Comparison of ENCODE assay signal across 22 cellular contexts in genomic region chr11:68006606-68007166, GRCh38. TPM values are rescaled to one million over a fixed set of nuclear protein-coding genes. Genes with fewer than 3 reads are reported as not detected.
A peak's percentile ranks its signal among the peaks of the same experiment; 100 is the strongest.
DNase-seq lines count a peak whose midpoint lies in the region; ATAC-seq, FAIRE-seq and TF ChIP-seq lines count a peak whose summit lies in the region.
"Had no signal": no experiment of that assay in that cellular context is flagged by ENCODE, and none has a peak within 500 bp of the region (broad histone marks: within the 10 kb centered on the region; RNA-seq: fewer than 3 reads in every experiment).

No MANE protein-coding gene starts in this region.

- no peaks in the 10 kb centered on the region for H3K79me2 ChIP-seq in KMS-11 (ENCODE audit: insufficient read depth, low read depth)

- peaks cover 61% of the 10 kb centered on the region for H3K4me1 ChIP-seq in A549
- H3K4me1 ChIP-seq in KMS-11 (ENCODE audit: low read depth, poor library complexity, severe bottlenecking), result peaks cover 75% of the 10 kb centered on the region
- peaks cover 45% of the 10 kb centered on the region for H3K4me1 ChIP-seq in mucosa of descending colon (ENCODE audit: low read depth)

- H2AFZ ChIP-seq in KMS-11 (ENCODE audit: low read depth), result no peak overlapping the region

- WGBS in A549 (ENCODE audit: missing lambda C conversion rate), result 98% methylated on average over 7 of the region's 7 CpGs

- no peaks in the 10 kb centered on the region for H3K9me3 ChIP-seq in A549
- no peaks in the 10 kb centered on the region for H3K9me3 ChIP-seq in mucosa of descending colon
- H3K9me3 ChIP-seq: BE2C, SK-N-SH had no signal

- intact Hi-C loops in activated B cell treated with CpG ODN at 0.5 μM for 24 hours (cut with micrococcal nuclease) (loop anchor here (5.0 to 10.0 kb wide), 2 partner anchors 291 to 1288 kb away; partner anchors contain the start of gene MYEOV), mucosa of descending colon (cut with DNase I, micrococcal nuclease) (no loop called here)

- peaks cover 74% of the 10 kb centered on the region for H3K4me1 Mint-ChIP-seq in activated B cell treated with CpG ODN at 0.5 μM for 24 hours

- H3K27ac ChIP-seq in A549, result peak overlapping the region; percentile 99 to 100; a peak in 5 of 6 replicates
- H3K27ac ChIP-seq in KMS-11, result no peak overlapping the region

- no peaks in the 10 kb centered on the region for H3K9me3 Mint-ChIP-seq in activated B cell treated with CpG ODN at 0.5 μM for 24 hours

- TF ChIP-seq RAD21 in A549 (conservative IDR thresholded peaks at IDR 0.05 in 1 of 2, IDR thresholded peaks at IDR 0.05 in 1 of 2), result no peak

- peaks cover 10% of the 10 kb centered on the region for H3K36me3 Mint-ChIP-seq in activated B cell treated with CpG ODN at 0.5 μM for 24 hours (ENCODE audit: low read depth)
- H3K36me3 Mint-ChIP-seq: CD4-positive, alpha-beta memory T cell had no signal

- no peak for FAIRE-seq in A549 (lab: Jason Lieb, UNC)
- FAIRE-seq: GM12878, H54, RCC 7860 had no signal

- H3K36me3 ChIP-seq in KMS-11 (ENCODE audit: insufficient read depth), result no peaks in the 10 kb centered on the region
- no peaks in the 10 kb centered on the region for H3K36me3 ChIP-seq in mucosa of descending colon (ENCODE audit: low read depth)
- H3K36me3 ChIP-seq: BE2C had no signal

- ATAC-seq in A549 (no peak), activated B cell treated with CpG ODN at 0.5 μM for 24 hours (ENCODE audit: low read depth) (no peak), mucosa of descending colon (no peak), HG02588 (IDR thresholded peaks at IDR 0.05; ENCODE audit: unreplicated experiment) (no peak), HG03432 (IDR thresholded peaks at IDR 0.05; ENCODE audit: unreplicated experiment) (no peak)
- ATAC-seq: GM12878 had no signal

- H3K4me3 Mint-ChIP-seq in activated B cell treated with CpG ODN at 0.5 μM for 24 hours, result no peak overlapping the region

- H3K4me3 ChIP-seq in A549 (no peak overlapping the region), KMS-11 (IDR thresholded peaks at IDR 0.05; ENCODE audit: insufficient read depth, low read depth, low read length) (no peak overlapping the region), mucosa of descending colon (no peak overlapping the region)
- H3K4me3 ChIP-seq: GM12878 had no signal

- DNase-seq in A549 (ENCODE audit: low read depth in 1 of 2, low spot score in 1 of 2), result no peak
- DNase-seq in activated B cell treated with CpG ODN at 0.5 μM for 24 hours, result no peak
- peak in 2 of 3 donors; percentile 4 to 22 for DNase-seq in mucosa of descending colon
- DNase-seq in H4 (ENCODE audit: low spot score), result no peak
- DNase-seq in NCI-H2081 treated with DMSO at 0.1 percent for 48 hours (lab: John Stamatoyannopoulos, UW), result no peak
- DNase-seq: 8988T, BE2C, Calu3, KBM-7, NCI-H1417, NCI-H187, NCI-H345, NCI-H524 treated with DMSO at 0.1 percent for 48 hours, SHP77, SK-N-SH had no signal

- H3K4me2 ChIP-seq in A549, result 0 out of 3 replicates have a peak overlapping the region, but pooled peaks have one; percentile 11
- peak overlapping the region; percentile 9; the same call in 1 of the 2 replicates for H3K4me2 ChIP-seq in KMS-11
- H3K4me2 ChIP-seq: SK-N-SH had no signal

- H3K27me3 Mint-ChIP-seq in activated B cell treated with CpG ODN at 0.5 μM for 24 hours, result no peaks in the 10 kb centered on the region
- H3K27me3 Mint-ChIP-seq: CD4-positive, alpha-beta memory T cell had no signal

- CTCF ChIA-PET in A549 (lab: Yijun Ruan, JAX), result interaction anchor here (1.6 to 10.7 kb wide), 2 partner anchors 9 to 17 kb away, joined by 5 to 204 read pairs; no protein-coding TSS in a partner anchor
- CTCF ChIA-PET in activated B cell treated with CpG ODN at 0.5 μM for 24 hours (lab: Charles Lee), result no interaction called here

- H3K9ac ChIP-seq in KMS-11, result no peak overlapping the region
- H3K9ac ChIP-seq: SK-N-SH had no signal

- peak overlapping the region; percentile 76 for H3K27ac Mint-ChIP-seq in activated B cell treated with CpG ODN at 0.5 μM for 24 hours

- TF ChIP-seq EP300 in A549 (IDR thresholded peaks at IDR 0.05), result no peak

- TF ChIP-seq POLR2A in A549 (IDR thresholded peaks at IDR 0.05; ENCODE audit: low read length), result no peak

- H4K20me1 ChIP-seq in KMS-11 (ENCODE audit: insufficient read depth), result no peaks in the 10 kb centered on the region

- POLR2A ChIA-PET in A549 (lab: Yijun Ruan, JAX), result no interaction called here
- POLR2A ChIA-PET in activated B cell treated with CpG ODN at 0.5 μM for 24 hours (lab: Charles Lee), result no interaction called here

- no peaks in the 10 kb centered on the region for H3K27me3 ChIP-seq in KMS-11 (ENCODE audit: insufficient read depth, low read depth)
- H3K27me3 ChIP-seq: BE2C had no signal

- TF ChIP-seq CTCF in A549 (IDR thresholded peaks at IDR 0.05) (no peak), KMS-11 (conservative IDR thresholded peaks at IDR 0.05; ENCODE audit: low read depth, low read length) (no peak), activated B cell treated with CpG ODN at 0.5 μM for 24 hours (IDR thresholded peaks at IDR 0.05) (no peak), mucosa of descending colon (IDR thresholded peaks at IDR 0.05) (no peak)

TF ChIP-seq in A549, 52 proteins besides CTCF, POLR2A, EP300 and RAD21:
- 0 out of 2 replicates have a peak, but pooled peaks have one; percentile 1 for TF ChIP-seq ESRRA (IDR thresholded peaks at IDR 0.05; ENCODE audit: borderline replicate concordance, low read length)
- TF ChIP-seq TFCP2L1 (CRISPR knock-in tag; IDR thresholded peaks at IDR 0.05), result no peak
- TF ChIP-seq RCOR1 (IDR thresholded peaks at IDR 0.05; ENCODE audit: low read depth, low read length), result no peak
- TF ChIP-seq ZSCAN20 (CRISPR knock-in tag; IDR thresholded peaks at IDR 0.05), result no peak
- no peak for TF ChIP-seq BHLHE40 (IDR thresholded peaks at IDR 0.05; ENCODE audit: low read depth, low read length)

RNA-seq across cellular contexts. Expression of gene UNC93B1, which starts 2.8 kb away (rescaled TPM):
- 49.4 and 55.5 TPM in 2 replicates for polyA plus RNA-seq in A549 (2011; rRNA removed)
- polyA plus RNA-seq in A549 (2012; cell fraction: cytosol; rRNA removed), result 69.3 and 103 TPM in 2 replicates
- 270 and 373 TPM in 2 replicates for polyA plus RNA-seq in A549 (2012; cell fraction: nucleus; rRNA removed)
- 43.7 to 51.2 TPM (median 47.1 TPM) in 3 replicates for polyA plus RNA-seq in A549 (2017; fragmentation: RNase III; extraction: RNeasy Plus Mini Kit Qiagen cat#74134 plus additional on column Dnase treatment)
- 103 and 125 TPM in 2 replicates for polyA minus RNA-seq in A549 (2011; rRNA and poly(A)+ RNA removed)
- 117 and 133 TPM in 2 replicates for total RNA-seq in activated B cell treated with CpG ODN at 0.5 μM for 24 hours
- total RNA-seq in mucosa of descending colon, result 10 to 100 TPM; 30.1 to 47.5 (median 46.8) TPM
- 28.0 and 28.7 TPM in 2 replicates for total RNA-seq in H4 (2014; rRNA removed; shearing (Covaris generic))

RNA-seq across cellular contexts. Expression of gene ALDH3B1, which starts 3.4 kb away (rescaled TPM):
- polyA plus RNA-seq in A549 (2011; rRNA removed) (109 and 130 TPM in 2 replicates), A549 (2017; fragmentation: RNase III; extraction: RNeasy Plus Mini Kit Qiagen cat#74134 plus additional on column Dnase treatment) (93.7 to 104 TPM (median 94.4 TPM) in 3 replicates)
- polyA plus RNA-seq in A549 (2012; cell fraction: cytosol; rRNA removed), result 155 and 214 TPM in 2 replicates
- polyA plus RNA-seq in A549 (2012; cell fraction: nucleus; rRNA removed), result 236 and 305 TPM in 2 replicates
- polyA minus RNA-seq in A549 (2011; rRNA and poly(A)+ RNA removed), result 46.0 and 65.0 TPM in 2 replicates
- total RNA-seq in activated B cell treated with CpG ODN at 0.5 μM for 24 hours (0.53 and 0.98 TPM in 2 replicates), mucosa of descending colon (10 to 100 TPM in 2 of 3 donors, 1 to 10 TPM in 1; 8.6 to 18.9 (median 11.5) TPM)
- 17.0 and 19.9 TPM in 2 replicates for total RNA-seq in H4 (2014; rRNA removed; shearing (Covaris generic))
- polyA plus RNA-seq: CD4-positive, alpha-beta memory T cell had no signal

RNA-seq across cellular contexts. Expression of gene NDUFS8, which starts 23.8 kb away (rescaled TPM):
- polyA plus RNA-seq in A549 (2011; rRNA removed) (71.0 and 73.7 TPM in 2 replicates), A549 (2017; fragmentation: RNase III; extraction: RNeasy Plus Mini Kit Qiagen cat#74134 plus additional on column Dnase treatment) (283 to 300 TPM (median 298 TPM) in 3 replicates)
- 361 and 428 TPM in 2 replicates for polyA plus RNA-seq in A549 (2012; cell fraction: cytosol; rRNA removed)
- 379 and 494 TPM in 2 replicates for polyA plus RNA-seq in A549 (2012; cell fraction: nucleus; rRNA removed)
- polyA minus RNA-seq in A549 (2011; rRNA and poly(A)+ RNA removed), result 93.4 and 105 TPM in 2 replicates
- total RNA-seq in activated B cell treated with CpG ODN at 0.5 μM for 24 hours (93.7 and 101 TPM in 2 replicates), mucosa of descending colon (100 to 1,000 TPM; 148 to 165 (median 162) TPM)
- total RNA-seq in H4 (2014; rRNA removed; shearing (Covaris generic)), result 138 and 167 TPM in 2 replicates

RNA-seq across cellular contexts. Expression of gene TCIRG1, which starts 32.1 kb away (rescaled TPM):
- polyA plus RNA-seq in A549 (2011; rRNA removed) (36.3 and 49.4 TPM in 2 replicates), A549 (2017; fragmentation: RNase III; extraction: RNeasy Plus Mini Kit Qiagen cat#74134 plus additional on column Dnase treatment) (94.9 to 120 TPM (median 115 TPM) in 3 replicates)
- 99.5 and 132 TPM in 2 replicates for polyA plus RNA-seq in A549 (2012; cell fraction: cytosol; rRNA removed)
- 1,336 and 1,871 TPM in 2 replicates for polyA plus RNA-seq in A549 (2012; cell fraction: nucleus; rRNA removed)
- 33.0 and 50.4 TPM in 2 replicates for polyA minus RNA-seq in A549 (2011; rRNA and poly(A)+ RNA removed)
- total RNA-seq in activated B cell treated with CpG ODN at 0.5 μM for 24 hours (209 and 227 TPM in 2 replicates), mucosa of descending colon (100 to 1,000 TPM; 155 to 189 (median 166) TPM)
- 12.5 and 13.1 TPM in 2 replicates for total RNA-seq in H4 (2014; rRNA removed; shearing (Covaris generic))

Comparison
In these comparisons a context has a peak if more than half of its experiments do, and no peak if none do; other contexts are left out.
1. DNase-seq: peak in mucosa of descending colon (2 of 3); none in A549 (0 of 2), activated B cell treated with CpG ODN at 0.5 μM for 24 hours (single experiment), H4 (single experiment) and NCI-H2081 treated with DMSO at 0.1 percent for 48 hours (single experiment).